In the genomic region with DNA sequence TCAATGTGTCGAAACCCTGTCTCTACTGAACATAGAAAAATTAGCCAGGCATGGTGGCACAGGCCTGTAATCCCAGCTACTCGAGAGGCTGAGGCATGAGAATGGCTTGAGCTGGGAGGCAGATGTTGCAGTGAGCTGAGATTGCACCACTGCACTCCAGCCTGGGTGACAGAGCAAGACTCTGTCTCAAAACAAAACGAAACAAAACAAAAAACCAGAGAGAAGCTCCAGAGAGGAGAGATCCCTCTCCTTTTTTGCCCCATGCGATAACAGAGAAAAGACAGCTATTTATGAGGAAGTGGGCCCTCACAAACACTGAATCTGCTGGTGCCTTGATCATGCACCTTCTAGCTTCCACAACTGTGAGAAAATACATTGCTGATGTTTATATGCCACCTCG, we compare ENCODE assay signal across 7 cellular contexts. TPM values are rescaled to one million over a fixed set of nuclear protein-coding genes. Genes with fewer than 3 reads are reported as not detected.
A peak's percentile ranks its signal among the peaks of the same experiment; 100 is the strongest.
DNase-seq lines count a peak whose midpoint lies in the region; ATAC-seq and TF ChIP-seq lines count a peak whose summit lies in the region.
"Not testable (repeated sequence)": the region's sequence is repeated elsewhere in the genome, so short reads cannot be mapped to it uniquely, and the experiment has no call there.

No MANE protein-coding gene starts in this region.

- H3K9me3 ChIP-seq in adrenal gland (replicated peaks in 1 of 3); fibroblast of lung (ENCODE audit: control insufficient read depth, insufficient read depth, low read depth, low read length); gastrocnemius medialis: not testable (repeated sequence)

- H3K4me1 ChIP-seq in adrenal gland (replicated peaks in 1 of 2) (peaks cover 62 to 90% of the 10 kb centered on the region in 2 donors), fibroblast of lung (ENCODE audit: control insufficient read depth, extremely low read depth, insufficient read depth, low read length) (peaks cover 12% of the 10 kb centered on the region), gastrocnemius medialis (peaks cover 22 to 45% of the 10 kb centered on the region in 2 donors)

- intact Hi-C loops in adrenal gland (cut with DNase I); gastrocnemius medialis (cut with DNase I; ENCODE audit: low total_unique reads): not testable (repeated sequence)

- not testable (repeated sequence) for TF ChIP-seq POLR2A in adrenal gland (IDR thresholded peaks at IDR 0.05); gastrocnemius medialis (IDR thresholded peaks at IDR 0.05)

- H3K36me3 ChIP-seq in adrenal gland (replicated peaks in 1 of 2); fibroblast of lung (ENCODE audit: control insufficient read depth, insufficient read depth, low read length); gastrocnemius medialis: not testable (repeated sequence)

- H3K9ac ChIP-seq in fibroblast of lung (ENCODE audit: insufficient read depth, low read length), result not testable (repeated sequence)

- H3K4me2 ChIP-seq in fibroblast of lung (ENCODE audit: extremely low read depth, insufficient read depth, low read length), result peak overlapping the region; percentile 87

- peak overlapping the region; percentile 67 for H3K27ac Mint-ChIP-seq in memory B cell

- H3K27me3 Mint-ChIP-seq in memory B cell, result not testable (repeated sequence)

- not testable (repeated sequence) for H3K9me3 Mint-ChIP-seq in memory B cell

- not testable (repeated sequence) for H3K36me3 Mint-ChIP-seq in memory B cell

- in situ Hi-C loops in gastrocnemius medialis (cut with MboI; ENCODE audit: low sequenced_read_pairs in 4 of 4), result not testable (repeated sequence)

- peaks cover 37% of the 10 kb centered on the region for H3K79me2 ChIP-seq in fibroblast of lung (ENCODE audit: control insufficient read depth, insufficient read depth, low read length)

- not testable (repeated sequence) for H2AFZ ChIP-seq in fibroblast of lung (ENCODE audit: low read length)

- H3K27me3 ChIP-seq in adrenal gland; fibroblast of lung (ENCODE audit: control insufficient read depth, insufficient read depth, low read length); gastrocnemius medialis: not testable (repeated sequence)

- H3K4me1 Mint-ChIP-seq in memory B cell, result peaks cover 46% of the 10 kb centered on the region

- peak overlapping the region; percentile 15; the same call in 1 of the 2 replicates for H3K4me3 ChIP-seq in GM12864 (ENCODE audit: low read depth, low read length)
- H3K4me3 ChIP-seq in adrenal gland, result peak overlapping the region in 1 of 4 donors; percentile 12
- peak overlapping the region in 1 of 4 experiments; percentile 39 for H3K4me3 ChIP-seq in fibroblast of lung (replicated peaks in 1 of 4; ENCODE audit: control extremely low read depth in 1 of 4, insufficient read depth in 1 of 4, low read depth in 3 of 4, low read length in 4 of 4)
- not testable (repeated sequence) for H3K4me3 ChIP-seq in gastrocnemius medialis

- TF ChIP-seq CTCF in GM12864 (IDR thresholded peaks at IDR 0.05; ENCODE audit: low read depth, low read length, missing control alignments); VCaP (conservative IDR thresholded peaks at IDR 0.05); adrenal gland (IDR thresholded peaks at IDR 0.05); fibroblast of lung (conservative IDR thresholded peaks at IDR 0.05 in 1 of 2, IDR thresholded peaks at IDR 0.05 in 1 of 2; ENCODE audit: low read depth in 1 of 2, low read length in 2 of 2); gastrocnemius medialis (IDR thresholded peaks at IDR 0.05 in 4 of 5, conservative IDR thresholded peaks at IDR 0.05 in 1 of 5): not testable (repeated sequence)

- H3K27ac ChIP-seq in VCaP (peak overlapping the region; percentile 96), adrenal gland (peak overlapping the region; percentile 18 to 75 (median 30)), fibroblast of lung (ENCODE audit: insufficient read depth, low read length) (peak overlapping the region; percentile 38), gastrocnemius medialis (peak overlapping the region in 3 of 4 donors; percentile 32 to 71 (median 67))

- peak; percentile 33 for ATAC-seq in memory B cell (ENCODE audit: low read depth)
- not testable (repeated sequence) for ATAC-seq in gastrocnemius medialis

- H4K20me1 ChIP-seq in fibroblast of lung (ENCODE audit: control insufficient read depth, extremely low read depth, insufficient read depth, low read length), result not testable (repeated sequence)

- peak overlapping the region; percentile 47 for H3K4me3 Mint-ChIP-seq in memory B cell

- not testable (repeated sequence) for DNase-seq in GM12864 (ENCODE audit: low read depth); adrenal gland; fibroblast of lung (ENCODE audit: low read depth in 2 of 2); memory B cell (ENCODE audit: low spot score in 2 of 2); gastrocnemius medialis
- DNase-seq in NOMO-1 treated with DMSO at 0.1 percent for 48 hours (lab: John Stamatoyannopoulos, UW; ENCODE audit: unreplicated experiment), result peak; percentile 69

- 66 to 76% (median 71%) methylated on average over 5 of the region's 5 CpGs for WGBS in adrenal gland, 4 donors

RNA-seq across cellular contexts. Expression of a gene that starts 31.5 kb away (rescaled TPM):
- total RNA-seq in adrenal gland, result 100 to 1,000 TPM; 139 to 306 (median 247) TPM
- 100 to 1,000 TPM in 1 of 3 donors, 10 to 100 TPM in 2; 41.9 to 124 (median 53.3) TPM for polyA plus RNA-seq in adrenal gland
- total RNA-seq in fibroblast of lung, result 45.2 and 62.6 TPM in 2 replicates
- 10.9 and 20.4 TPM in 2 replicates for polyA plus RNA-seq in fibroblast of lung
- polyA plus RNA-seq in fibroblast of lung (2012), result 9.7 and 20.1 TPM in 2 replicates
- polyA minus RNA-seq in fibroblast of lung (ENCODE audit: low replicate concordance), result 3.1 and 7.1 TPM in 2 replicates
- total RNA-seq in gastrocnemius medialis, result 10 to 100 TPM in 1 of 4 donors, 1 to 10 TPM in 3; 2.9 to 46.9 (median 4.9) TPM

Comparison
In these comparisons a context has a peak if more than half of its experiments do, and no peak if none do; other contexts are left out.
1. H3K27ac ChIP-seq: peak in every context shown above with its lines; median percentile 96 in VCaP; 67 in gastrocnemius medialis; 38 in fibroblast of lung; 30 in adrenal gland.